18 cellular contexts compared by ENCODE assay signal in the genomic region with DNA sequence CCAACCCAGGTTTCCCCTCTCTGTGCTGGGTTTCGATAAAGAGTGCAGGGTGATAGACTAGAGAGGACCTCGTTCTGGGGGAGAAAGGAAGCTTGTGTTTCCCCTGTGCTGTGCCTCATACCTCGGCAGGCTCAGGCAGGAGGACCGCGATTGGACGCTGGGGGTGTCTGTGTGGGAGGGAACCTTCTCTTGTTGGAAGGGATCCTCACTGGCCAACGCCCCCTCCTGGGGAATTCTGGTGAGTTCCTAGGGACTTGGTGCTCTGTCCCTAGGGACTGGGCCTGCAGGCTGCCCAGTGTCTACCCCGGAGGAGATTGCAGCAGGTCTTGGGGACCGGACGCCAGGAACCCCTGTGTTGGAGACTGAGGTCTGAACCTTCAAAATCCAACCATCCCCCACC.
DNase-seq lines count a peak whose midpoint lies in the region; ATAC-seq and TF ChIP-seq lines count a peak whose summit lies in the region.
"Had no signal": no experiment of that assay in that cellular context is flagged by ENCODE, and none has a peak within 500 bp of the region (broad histone marks: within the 10 kb centered on the region; RNA-seq: fewer than 3 reads in every experiment).

No MANE protein-coding gene starts in this region.

- no peaks in the 10 kb centered on the region for H3K4me1 Mint-ChIP-seq in activated T-helper 17 cell treated with anti-CD3 and anti-CD28 coated beads, Interleukin-2, amount 50 U/mL, for 72 hours

- H3K36me3 Mint-ChIP-seq in activated T-helper 17 cell treated with anti-CD3 and anti-CD28 coated beads, Interleukin-2, amount 50 U/mL, for 72 hours (ENCODE audit: low read depth) = no peaks in the 10 kb centered on the region
- H3K36me3 Mint-ChIP-seq: activated CD4-positive, alpha-beta memory T cell treated with anti-CD3 and anti-CD28 coated beads for 36 hours had no signal

- no peak overlapping the region for H3K4me3 Mint-ChIP-seq in activated T-helper 17 cell treated with anti-CD3 and anti-CD28 coated beads, Interleukin-2, amount 50 U/mL, for 72 hours
- H3K4me3 Mint-ChIP-seq: activated CD4-positive, alpha-beta memory T cell treated with anti-CD3 and anti-CD28 coated beads for 36 hours had no signal

- H3K27me3 Mint-ChIP-seq in activated T-helper 17 cell treated with anti-CD3 and anti-CD28 coated beads, Interleukin-2, amount 50 U/mL, for 72 hours = peaks cover 25% of the 10 kb centered on the region

- H3K4me1 ChIP-seq in SJCRH30 (no peaks in the 10 kb centered on the region), right atrium auricular region (peaks cover 0 to 28% of the 10 kb centered on the region in 2 donors)
- H3K4me1 ChIP-seq: ascending aorta, uterus had no signal

- H3K27me3 ChIP-seq in SJCRH30 (no peaks in the 10 kb centered on the region), right atrium auricular region (no peaks in the 10 kb centered on the region)
- H3K27me3 ChIP-seq: ascending aorta, uterus had no signal

- H3K4me3 ChIP-seq in SJCRH30 (no peak overlapping the region), right atrium auricular region (no peak overlapping the region), retinal pigment epithelial cell (ENCODE audit: low read length) (no peak overlapping the region)
- H3K4me3 ChIP-seq: ascending aorta, coronary artery, smooth muscle cell, uterus had no signal

- TF ChIP-seq CTCF in right atrium auricular region (IDR thresholded peaks at IDR 0.05) (no peak), retinal pigment epithelial cell (conservative IDR thresholded peaks at IDR 0.05; ENCODE audit: low read depth, low read length) (peak; percentile 11)

- no peaks in the 10 kb centered on the region for H3K36me3 ChIP-seq in SJCRH30
- no peaks in the 10 kb centered on the region for H3K36me3 ChIP-seq in right atrium auricular region
- H3K36me3 ChIP-seq: ascending aorta, uterus had no signal

- in situ Hi-C loops in KBM-7 (cut with MboI; ENCODE audit: low pct_unique_long_range_greater_than_20kb, low sequenced_read_pairs) = no loop called here

- DNase-seq in NCI-H526 (lab: John Stamatoyannopoulos, UW) (peak; percentile 4 to 34), NCI-H526 treated with DMSO at 0.1 percent for 48 hours (lab: John Stamatoyannopoulos, UW) (no peak), SJCRH30 (peak; percentile 47 to 51), right atrium auricular region (ENCODE audit: low spot score) (no peak), retinal pigment epithelial cell (ENCODE audit: low read depth) (no peak), KBM-7 (no peak)
- DNase-seq: activated CD4-positive, alpha-beta memory T cell treated with anti-CD3 and anti-CD28 coated beads for 36 hours; COR-L47; NCI-H187 treated with DMSO at 0.1 percent for 48 hours; stimulated activated naive CD4-positive, alpha-beta T cell treated with Interleukin-2 at 50 U/mL for 16 hours; uterus had no signal

- no peaks in the 10 kb centered on the region for H3K9me3 ChIP-seq in SJCRH30 (replicated peaks)
- no peaks in the 10 kb centered on the region for H3K9me3 ChIP-seq in right atrium auricular region
- H3K9me3 ChIP-seq: ascending aorta, uterus had no signal

- H3K27ac Mint-ChIP-seq in activated T-helper 17 cell treated with anti-CD3 and anti-CD28 coated beads, Interleukin-2, amount 50 U/mL, for 72 hours = no peak overlapping the region
- H3K27ac Mint-ChIP-seq: activated CD4-positive, alpha-beta memory T cell treated with anti-CD3 and anti-CD28 coated beads for 36 hours; activated T-helper 2 cell treated with anti-CD3 and anti-CD28 coated beads, Interferon-gamma antibody, Interleukin-2, Interleukin-4, amounts not matched to agents 10 μg/mL and 5 μg/mL and 100 μg/mL, durations not matched to agents 14 hours and 24 hours and 36 hours had no signal

- no peak for ATAC-seq in activated T-helper 17 cell treated with anti-CD3 and anti-CD28 coated beads, Interleukin-2, amount 50 U/mL, for 72 hours (replicated peaks)
- ATAC-seq in GM19467 (IDR thresholded peaks at IDR 0.05; ENCODE audit: unreplicated experiment) = no peak
- ATAC-seq: esophagus mucosa had no signal

- H3K27ac ChIP-seq in SJCRH30 (no peak overlapping the region), right atrium auricular region (peak overlapping the region; percentile 26 to 40)
- H3K27ac ChIP-seq: ascending aorta, coronary artery, uterus had no signal

- H3K9me3 Mint-ChIP-seq in activated T-helper 17 cell treated with anti-CD3 and anti-CD28 coated beads, Interleukin-2, amount 50 U/mL, for 72 hours = no peaks in the 10 kb centered on the region
- H3K9me3 Mint-ChIP-seq: activated CD4-positive, alpha-beta memory T cell treated with anti-CD3 and anti-CD28 coated beads for 36 hours; activated T-helper 2 cell treated with anti-CD3 and anti-CD28 coated beads, Interferon-gamma antibody, Interleukin-2, Interleukin-4, amounts not matched to agents 10 μg/mL and 5 μg/mL and 100 μg/mL, durations not matched to agents 14 hours and 24 hours and 36 hours had no signal

Comparison
In these comparisons a context has a peak if more than half of its experiments do, and no peak if none do; other contexts are left out.
1. DNase-seq: peak in NCI-H526 (2 of 2) and SJCRH30 (2 of 2); none in NCI-H526 treated with DMSO at 0.1 percent for 48 hours (single experiment), right atrium auricular region (single experiment), retinal pigment epithelial cell (single experiment) and KBM-7 (single experiment).